ENCODE assay signal across 14 cellular contexts in the genomic region with DNA sequence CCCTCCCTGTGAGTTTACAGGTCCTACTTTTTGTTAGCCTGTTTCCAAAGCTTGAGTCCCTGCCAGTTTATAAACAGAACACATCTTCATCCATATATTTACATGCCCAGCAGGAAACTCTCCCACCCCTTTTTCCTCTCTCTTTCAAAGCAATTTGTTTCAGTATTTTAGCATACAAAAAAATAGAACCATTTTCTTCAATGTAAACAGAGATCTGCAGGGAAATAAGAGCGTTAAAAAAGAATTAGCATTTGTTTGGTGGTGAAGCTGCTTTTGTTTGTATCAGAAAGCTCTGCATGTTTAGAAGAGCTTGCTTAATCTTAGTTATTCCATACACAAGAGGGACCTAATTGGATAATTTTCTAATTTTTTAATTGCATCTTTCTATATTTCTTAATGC.
"Had no signal": no experiment of that assay in that cellular context is flagged by ENCODE, and none has a peak within 500 bp of the region (broad histone marks: within the 10 kb centered on the region; RNA-seq: fewer than 3 reads in every experiment).

No MANE protein-coding gene starts in this region.

- ATAC-seq: activated naive CD8-positive, alpha-beta T cell treated with anti-CD3 and anti-CD28 coated beads, Interleukin-2, amount 50 U/mL, for 24 hours; left lung; stimulated activated naive CD8-positive, alpha-beta T cell treated with anti-CD3 and anti-CD28 coated beads, Interleukin-15, amount 100 ng/mL, for 72 hours had no signal

- DNase-seq: activated CD4-positive, alpha-beta T cell treated with anti-CD3 and anti-CD28 coated beads, Interleukin-2, amount 10 ng/mL, durations not matched to agents 7 days and 5 days; activated naive CD4-positive, alpha-beta T cell; activated naive CD8-positive, alpha-beta T cell treated with anti-CD3 and anti-CD28 coated beads, Interleukin-2, amount 50 U/mL, for 24 hours; foreskin melanocyte; head of caudate nucleus; islet precursor cell; left lung; mammary epithelial cell; stimulated activated CD4-positive, alpha-beta T cell treated with anti-CD3 and anti-CD28 coated beads, Interleukin-1b, Interleukin-23, amount 100 ng/mL, for 48 hours; stimulated activated naive CD8-positive, alpha-beta T cell treated with anti-CD3 and anti-CD28 coated beads, Interleukin-15, amount 100 ng/mL, for 72 hours had no signal

- H3K4me1 ChIP-seq: left lung had no signal

- H3K27ac Mint-ChIP-seq: activated CD4-positive, alpha-beta T cell treated with anti-CD3 and anti-CD28 coated beads, Interleukin-2, amount 10 ng/mL, durations not matched to agents 7 days and 5 days; activated naive CD8-positive, alpha-beta T cell treated with anti-CD3 and anti-CD28 coated beads, Interleukin-2, amount 50 U/mL, for 24 hours; activated T-helper 1 cell treated with anti-CD3 and anti-CD28 coated beads, Interleukin-12 subunit alpha, Interleukin-12 subunit beta, Interleukin-2, Interleukin-4 antibody, amounts not matched to agents 30 ng/mL and 10 ng/mL and 1 ng/mL, durations not matched to agents 14 hours and 24 hours and 36 hours; stimulated activated naive CD8-positive, alpha-beta T cell treated with anti-CD3 and anti-CD28 coated beads, Interleukin-15, amount 100 ng/mL, for 72 hours; type B pancreatic cell had no signal

- H3K36me3 ChIP-seq: left lung had no signal

- H3K9me3 ChIP-seq: left lung had no signal

- H3K4me1 Mint-ChIP-seq: activated CD4-positive, alpha-beta T cell treated with anti-CD3 and anti-CD28 coated beads, Interleukin-2, amount 10 ng/mL, durations not matched to agents 7 days and 5 days; activated naive CD8-positive, alpha-beta T cell treated with anti-CD3 and anti-CD28 coated beads, Interleukin-2, amount 50 U/mL, for 24 hours; stimulated activated naive CD8-positive, alpha-beta T cell treated with anti-CD3 and anti-CD28 coated beads, Interleukin-15, amount 100 ng/mL, for 72 hours had no signal

- H3K9me3 Mint-ChIP-seq: activated T-helper 1 cell treated with anti-CD3 and anti-CD28 coated beads, Interleukin-12 subunit alpha, Interleukin-12 subunit beta, Interleukin-2, Interleukin-4 antibody, amounts not matched to agents 30 ng/mL and 10 ng/mL and 1 ng/mL, durations not matched to agents 14 hours and 24 hours and 36 hours; type B pancreatic cell had no signal

- H3K4me3 Mint-ChIP-seq: activated CD4-positive, alpha-beta T cell treated with anti-CD3 and anti-CD28 coated beads, Interleukin-2, amount 10 ng/mL, durations not matched to agents 7 days and 5 days; activated naive CD8-positive, alpha-beta T cell treated with anti-CD3 and anti-CD28 coated beads, Interleukin-2, amount 50 U/mL, for 24 hours; activated T-helper 1 cell treated with anti-CD3 and anti-CD28 coated beads, Interleukin-12 subunit alpha, Interleukin-12 subunit beta, Interleukin-2, Interleukin-4 antibody, amounts not matched to agents 30 ng/mL and 10 ng/mL and 1 ng/mL, durations not matched to agents 14 hours and 24 hours and 36 hours; neural crest cell; stimulated activated naive CD8-positive, alpha-beta T cell treated with anti-CD3 and anti-CD28 coated beads, Interleukin-15, amount 100 ng/mL, for 72 hours; type B pancreatic cell had no signal

- H3K27me3 Mint-ChIP-seq: activated CD4-positive, alpha-beta T cell treated with anti-CD3 and anti-CD28 coated beads, Interleukin-2, amount 10 ng/mL, durations not matched to agents 7 days and 5 days; activated naive CD8-positive, alpha-beta T cell treated with anti-CD3 and anti-CD28 coated beads, Interleukin-2, amount 50 U/mL, for 24 hours; stimulated activated naive CD8-positive, alpha-beta T cell treated with anti-CD3 and anti-CD28 coated beads, Interleukin-15, amount 100 ng/mL, for 72 hours; type B pancreatic cell had no signal

- H3K27ac ChIP-seq: epithelial cell of prostate, left lung had no signal

- H3K36me3 Mint-ChIP-seq: type B pancreatic cell had no signal

- H3K27me3 ChIP-seq: left lung had no signal

- H3K4me3 ChIP-seq: left lung had no signal
